22 cellular contexts compared by ENCODE assay signal in genomic region chr17:45117848-45118646, GRCh38.
"Had no signal": no experiment of that assay in that cellular context is flagged by ENCODE, and none has a peak within 500 bp of the region (broad histone marks: within the 10 kb centered on the region; RNA-seq: fewer than 3 reads in every experiment).

No MANE protein-coding gene starts in this region.

- H3K4me1 ChIP-seq: SJCRH30 had no signal

- H2AFZ ChIP-seq: PC-9 had no signal

- H3K27ac ChIP-seq: KMS-11, PC-9, SJCRH30 had no signal

- H3K4me3 ChIP-seq: PC-9, SJCRH30 had no signal

- DNase-seq: IMR-90, Kasumi-1, MM.1S, NCI-H1092 treated with DMSO at 0.1 percent for 48 hours, NCI-H1436, NCI-H187, NCI-H2029, NCI-H2081 treated with DMSO at 0.1 percent for 48 hours, NCI-H2171, NCI-H226, NCI-H446, NCI-H510A, NCI-H524 treated with DMSO at 0.1 percent for 48 hours, NCI-H774, PC-9, RPMI8226, SHP77 treated with DMSO at 0.1 percent for 48 hours, SJCRH30 had no signal

- H3K9me3 ChIP-seq: SJCRH30 had no signal

- H3K4me2 ChIP-seq: KMS-11, PC-9 had no signal

- H3K9ac ChIP-seq: KMS-11 had no signal

- H3K36me3 ChIP-seq: SJCRH30 had no signal

- FAIRE-seq: HepG2, RCC 7860 had no signal

- H3K27me3 ChIP-seq: SJCRH30 had no signal

- ATAC-seq: HepG2, SK-N-SH treated with all-trans-retinoic acid at 6 μM for 48 hours had no signal
